8 cellular contexts compared by ENCODE assay signal in genomic region chr15:98658831-98659699, GRCh38. TPM values are rescaled to one million over a fixed set of nuclear protein-coding genes. Genes with fewer than 3 reads are reported as not detected.
A peak's percentile ranks its signal among the peaks of the same experiment; 100 is the strongest.
DNase-seq lines count a peak whose midpoint lies in the region; ATAC-seq and TF ChIP-seq lines count a peak whose summit lies in the region.

No MANE protein-coding gene starts in this region.

- no peak overlapping the region for H3K9ac ChIP-seq in Karpas-422 (ENCODE audit: low read length)

- ATAC-seq in GM21786 (IDR thresholded peaks at IDR 0.05; ENCODE audit: unreplicated experiment) (peak; percentile 90), natural killer cell (peak; percentile 76 to 88 (median 87))

- no peaks in the 10 kb centered on the region for H3K9me2 ChIP-seq in Karpas-422 (replicated peaks; ENCODE audit: insufficient read depth, low read length)

- TF ChIP-seq CTCF in A673 (conservative IDR thresholded peaks at IDR 0.05; ENCODE audit: low read depth, low read length) (peak; percentile 91), epithelial cell of proximal tubule (conservative IDR thresholded peaks at IDR 0.05; ENCODE audit: low read depth, low read length) (peak; percentile 93), natural killer cell (IDR thresholded peaks at IDR 0.05) (peak; percentile 91)

- no peaks in the 10 kb centered on the region for H3K79me2 ChIP-seq in Karpas-422 (ENCODE audit: low read length)

- peaks cover 18 to 25% of the 10 kb centered on the region in 2 donors for H3K4me1 Mint-ChIP-seq in natural killer cell

- no peak overlapping the region for H3K4me3 ChIP-seq in A673 (ENCODE audit: low read depth, low read length, poor library complexity, severe bottlenecking)
- H3K4me3 ChIP-seq in Karpas-422 (ENCODE audit: low read length) = no peak overlapping the region
- no peak overlapping the region for H3K4me3 ChIP-seq in epithelial cell of proximal tubule (ENCODE audit: low read depth, low read length)

- POLR2A ChIA-PET in A673 (lab: Charles Lee; ENCODE audit: low non-redundant PET) = no interaction called here

- no peak overlapping the region for H3K4me2 ChIP-seq in Karpas-422 (ENCODE audit: low read depth, low read length, poor library complexity, severe bottlenecking)

- CTCF ChIA-PET in A673 (lab: Charles Lee) = no interaction called here

- no peaks in the 10 kb centered on the region for H3K9me3 ChIP-seq in A673 (ENCODE audit: low read depth, low read length, poor library complexity, severe bottlenecking)
- H3K9me3 ChIP-seq in Karpas-422 (ENCODE audit: low read length) = no peaks in the 10 kb centered on the region

- no TSS peak for BruUV-seq in A673 (replicated peaks; lab: Mats Ljungman, UMichigan)

- H3K36me3 Mint-ChIP-seq in natural killer cell = no peaks in the 10 kb centered on the region

- no peaks in the 10 kb centered on the region for H3K4me1 ChIP-seq in A673 (ENCODE audit: insufficient read depth, low read length, poor library complexity, severe bottlenecking)
- no peaks in the 10 kb centered on the region for H3K4me1 ChIP-seq in Karpas-422 (ENCODE audit: low read length)

- H3K27me3 ChIP-seq in A673 (replicated peaks; ENCODE audit: insufficient read depth, low read depth, low read length, poor library complexity) = no peaks in the 10 kb centered on the region
- no peaks in the 10 kb centered on the region for H3K27me3 ChIP-seq in Karpas-422 (ENCODE audit: low read length)

- intact Hi-C loops in A673 (cut with micrococcal nuclease; ENCODE audit: unreplicated experiment) (loop anchor here (10.0 kb wide), 1 partner anchor 406 kb away; no protein-coding TSS in a partner anchor), natural killer cell (cut with micrococcal nuclease) (loop anchor here (1.0 to 5.0 kb wide), 4 partner anchors 39 to 216 kb away; no protein-coding TSS in a partner anchor)

- H3K27ac Mint-ChIP-seq in natural killer cell = no peak overlapping the region

- no peak overlapping the region for H2AFZ ChIP-seq in Karpas-422 (ENCODE audit: low read length)

- H3K4me3 Mint-ChIP-seq in natural killer cell = no peak overlapping the region

- no peak overlapping the region for H3K27ac ChIP-seq in A673 (ENCODE audit: low read depth, low read length, poor library complexity, severe bottlenecking)
- no peak overlapping the region for H3K27ac ChIP-seq in Karpas-422 (ENCODE audit: low read length)

- no peaks in the 10 kb centered on the region for H3K36me3 ChIP-seq in A673 (ENCODE audit: insufficient read depth, low read length, poor library complexity, severe bottlenecking)
- H3K36me3 ChIP-seq in Karpas-422 (ENCODE audit: insufficient read depth, low read length) = no peaks in the 10 kb centered on the region

- H4K20me1 ChIP-seq in Karpas-422 (ENCODE audit: insufficient read depth, low read depth, low read length) = no peaks in the 10 kb centered on the region

- peak; percentile 67 for DNase-seq in A673 (ENCODE audit: low spot score)
- peak; percentile 52 for DNase-seq in EL
- DNase-seq in Karpas-422 = peak; percentile 81
- DNase-seq in SKM-1 treated with dmso at 0.1 percent for 144 hours (lab: John Stamatoyannopoulos, UW; ENCODE audit: unreplicated experiment) = peak; percentile 57
- no peak for DNase-seq in epithelial cell of proximal tubule (ENCODE audit: low read depth)
- DNase-seq in natural killer cell = no peak
- DNase-seq in middle frontal gyrus (ENCODE audit: extremely low spot score, low spot score) = no peak

- H3K27me3 Mint-ChIP-seq in natural killer cell (ENCODE audit: low read depth in 2 of 2) = peaks cover 6 to 17% of the 10 kb centered on the region in 2 donors

- H3K9me3 Mint-ChIP-seq in natural killer cell = no peaks in the 10 kb centered on the region

RNA-seq across cellular contexts. Expression of gene IGF1R, which starts 10.7 kb away (rescaled TPM):
- total RNA-seq in A673 (2021) (34.9 and 41.2 TPM in 2 replicates), epithelial cell of proximal tubule (14.5 and 29.9 TPM in 2 replicates), natural killer cell (10 to 100 TPM; 47.3 to 50.7 (median 49.0) TPM)
- total RNA-seq in Karpas-422 (2014; rRNA removed; shearing (Covaris generic); ENCODE audit: low replicate concordance) = 0.56 and 5.4 TPM in 2 replicates

Comparison
In these comparisons a context has a peak if more than half of its experiments do, and no peak if none do; other contexts are left out.
1. DNase-seq: peak in A673 (single experiment), EL (single experiment), Karpas-422 (single experiment) and SKM-1 treated with dmso at 0.1 percent for 144 hours (single experiment); none in epithelial cell of proximal tubule (single experiment), natural killer cell (single experiment) and middle frontal gyrus (single experiment).
2. Peak in every context shown above with its lines, with median percentiles within 50 percentile points of each other: CTCF ChIP-seq.